In genomic region chr2:135948642-135949355, GRCh38 we compare ENCODE assay signal across 8 cellular contexts. TPM values are rescaled to one million over a fixed set of nuclear protein-coding genes. Genes with fewer than 3 reads are reported as not detected.
DNase-seq lines count a peak whose midpoint lies in the region; ATAC-seq and TF ChIP-seq lines count a peak whose summit lies in the region.

No MANE protein-coding gene starts in this region.

- H3K36me3 ChIP-seq in mesendoderm (ENCODE audit: control insufficient read depth, insufficient read depth, low read length): no peaks in the 10 kb centered on the region

- H3K4ac ChIP-seq in mesendoderm (ENCODE audit: low read depth, low read length): no peak overlapping the region

- H3K4me1 ChIP-seq in mesendoderm (ENCODE audit: control insufficient read depth, low read depth, low read length): peaks cover 2% of the 10 kb centered on the region

- no peak overlapping the region for H2BK120ac ChIP-seq in mesendoderm (ENCODE audit: low read depth, low read length)

- no peak overlapping the region for H3K23ac ChIP-seq in mesendoderm (ENCODE audit: low read length)

- no peak overlapping the region for H2BK15ac ChIP-seq in mesendoderm (replicated peaks; ENCODE audit: low read depth)

- no peak overlapping the region for H3K9ac ChIP-seq in mesendoderm (ENCODE audit: low read length)

- no peak overlapping the region for H3K18ac ChIP-seq in mesendoderm (ENCODE audit: low read length)

- H2BK5ac ChIP-seq in mesendoderm (ENCODE audit: low read length): no peak overlapping the region

- H3K4me3 ChIP-seq in AG10803 (ENCODE audit: low read length) (no peak overlapping the region), mesendoderm (ENCODE audit: low read length) (no peak overlapping the region)

- TF ChIP-seq CTCF in AG10803 (conservative IDR thresholded peaks at IDR 0.05; ENCODE audit: low read length): no peak

- peaks cover 56% of the 10 kb centered on the region for H3K36me3 Mint-ChIP-seq in activated naive CD4-positive, alpha-beta T cell treated with anti-CD3 and anti-CD28 coated beads, Interleukin-2, amount 10 ng/mL, durations not matched to agents 7 days and 5 days

- H3K4me1 Mint-ChIP-seq in activated naive CD4-positive, alpha-beta T cell treated with anti-CD3 and anti-CD28 coated beads, Interleukin-2, amount 10 ng/mL, durations not matched to agents 7 days and 5 days: peaks cover 30% of the 10 kb centered on the region

- H3K79me1 ChIP-seq in mesendoderm (ENCODE audit: low read length): peaks cover 16% of the 10 kb centered on the region

- WGBS in mesendoderm (ENCODE audit: extremely low coverage, insufficient coverage, low lambda C conversion rate): no CpG with 5 or more reads among the region's 9 CpGs

- H3K79me2 ChIP-seq in mesendoderm (ENCODE audit: control insufficient read depth, insufficient read depth, low read length): peaks cover 4% of the 10 kb centered on the region

- CTCF ChIA-PET in activated naive CD4-positive, alpha-beta T cell treated with anti-CD3 and anti-CD28 coated beads, Interleukin-2, amount 10 ng/mL, durations not matched to agents 7 days and 5 days (lab: Charles Lee): interaction anchor here (0.7 kb wide), 1 partner anchor 960 kb away, joined by 4 read pairs; no protein-coding TSS in a partner anchor

- H2AK5ac ChIP-seq in mesendoderm (ENCODE audit: low read length): no peak overlapping the region

- ATAC-seq in GM19455 (IDR thresholded peaks at IDR 0.05; ENCODE audit: unreplicated experiment): peak; percentile 65
- no peak for ATAC-seq in HG03457 (IDR thresholded peaks at IDR 0.05; ENCODE audit: unreplicated experiment)

- peak overlapping the region; percentile 77 for H3K27ac Mint-ChIP-seq in activated naive CD4-positive, alpha-beta T cell treated with anti-CD3 and anti-CD28 coated beads, Interleukin-2, amount 10 ng/mL, durations not matched to agents 7 days and 5 days

- no peaks in the 10 kb centered on the region for H3K9me3 Mint-ChIP-seq in activated naive CD4-positive, alpha-beta T cell treated with anti-CD3 and anti-CD28 coated beads, Interleukin-2, amount 10 ng/mL, durations not matched to agents 7 days and 5 days

- H4K8ac ChIP-seq in mesendoderm (ENCODE audit: low read depth, low read length): no peak overlapping the region

- peak; percentile 59 for DNase-seq in AG10803 (ENCODE audit: low read depth)
- DNase-seq in HS-5 (ENCODE audit: low read depth): peak; percentile 66
- no peak for DNase-seq in activated naive CD4-positive, alpha-beta T cell treated with anti-CD3 and anti-CD28 coated beads, Interleukin-2, amount 10 ng/mL, durations not matched to agents 7 days and 5 days
- peak; percentile 37 for DNase-seq in mesendoderm
- DNase-seq in NCI-H2029 (lab: John Stamatoyannopoulos, UW): no peak
- DNase-seq in NCI-H1092 treated with DMSO at 0.1 percent for 48 hours (lab: John Stamatoyannopoulos, UW): no peak

- H3K4me3 Mint-ChIP-seq in activated naive CD4-positive, alpha-beta T cell treated with anti-CD3 and anti-CD28 coated beads, Interleukin-2, amount 10 ng/mL, durations not matched to agents 7 days and 5 days: no peak overlapping the region

- H4K5ac ChIP-seq in mesendoderm (ENCODE audit: low read length): no peak overlapping the region

- no peaks in the 10 kb centered on the region for H3K27me3 ChIP-seq in mesendoderm (ENCODE audit: insufficient read depth, low read length, poor library complexity)

- no peaks in the 10 kb centered on the region for H3K27me3 Mint-ChIP-seq in activated naive CD4-positive, alpha-beta T cell treated with anti-CD3 and anti-CD28 coated beads, Interleukin-2, amount 10 ng/mL, durations not matched to agents 7 days and 5 days

- H3K56ac ChIP-seq in mesendoderm (ENCODE audit: low read length): no peak overlapping the region

- no peak overlapping the region for H3K4me2 ChIP-seq in mesendoderm (ENCODE audit: low read length)

- no peak overlapping the region for H3K27ac ChIP-seq in mesendoderm (ENCODE audit: low read depth, low read length)

RNA-seq across cellular contexts. Expression of gene DARS1, which starts 36.6 kb away (rescaled TPM):
- 136 TPM for polyA plus RNA-seq in mesendoderm (2013, experiment 1 of 2)
- 135 TPM for polyA plus RNA-seq in mesendoderm (2013, experiment 2 of 2)

Comparison
In these comparisons a context has a peak if more than half of its experiments do, and no peak if none do; other contexts are left out.
1. DNase-seq: peak in AG10803 (single experiment), HS-5 (single experiment) and mesendoderm (single experiment); none in activated naive CD4-positive, alpha-beta T cell treated with anti-CD3 and anti-CD28 coated beads, Interleukin-2, amount 10 ng/mL, durations not matched to agents 7 days and 5 days (single experiment), NCI-H2029 (single experiment) and NCI-H1092 treated with DMSO at 0.1 percent for 48 hours (single experiment).